In the genomic region with DNA sequence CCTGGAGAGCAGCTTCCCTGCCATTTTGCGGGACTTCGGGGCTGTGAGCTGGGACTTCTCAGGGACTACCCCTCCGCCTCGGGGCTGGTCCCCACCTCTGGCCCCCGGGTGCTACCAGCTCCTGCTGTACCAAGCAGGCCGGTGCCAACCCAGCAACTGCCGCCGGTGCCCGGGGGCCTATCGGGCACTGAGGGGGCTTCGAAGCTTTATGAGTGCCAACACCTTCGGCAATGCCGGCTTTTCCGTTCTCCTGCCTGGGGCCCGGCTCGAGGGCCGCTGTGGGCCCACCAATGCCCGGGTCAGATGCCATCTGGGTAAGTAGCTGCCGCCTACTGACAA, we compare ENCODE assay signal across 11 cellular contexts. TPM values are rescaled to one million over a fixed set of nuclear protein-coding genes. Genes with fewer than 3 reads are reported as not detected.
DNase-seq lines count a peak whose midpoint lies in the region; ATAC-seq and TF ChIP-seq lines count a peak whose summit lies in the region.
"Had no signal": no experiment of that assay in that cellular context is flagged by ENCODE, and none has a peak within 500 bp of the region (broad histone marks: within the 10 kb centered on the region; RNA-seq: fewer than 3 reads in every experiment).

No MANE protein-coding gene starts in this region.

- in situ Hi-C loops in Panc1 (cut with HindIII; ENCODE audit: low pct_unique_long_range_greater_than_20kb, low sequenced_read_pairs), result no loop called here

- no peak for DNase-seq in T-helper 1 cell
- no peak for DNase-seq in Panc1 (ENCODE audit: low read depth, low spot score)
- DNase-seq in fibroblast of mammary gland (ENCODE audit: low read depth), result no peak
- DNase-seq in retinal pigment epithelial cell (ENCODE audit: low read depth), result no peak
- DNase-seq in OCI-M2 (lab: John Stamatoyannopoulos, UW; ENCODE audit: unreplicated experiment), result no peak
- DNase-seq in effector memory CD4-positive, alpha-beta T cell, result no peak
- DNase-seq: left ventricle myocardium inferior; NCI-H2227 treated with DMSO at 0.1 percent for 48 hours; stimulated activated CD4-positive, alpha-beta T cell treated with anti-CD3 and anti-CD28 coated beads, Interleukin-4, amount 100 ng/mL, for 1 hour had no signal

- intact Hi-C loops in Panc1 (cut with micrococcal nuclease; ENCODE audit: unreplicated experiment), result no loop called here

- H3K4me1 Mint-ChIP-seq in T-helper 1 cell treated with Interleukin-12 subunit alpha and Interleukin-12 subunit beta and Interleukin-4 antibody, amounts not matched to agents 30 μg/mL and 1 μg/mL, for 36 hours (ENCODE audit: low read depth), result peaks cover 13% of the 10 kb centered on the region

- H3K4me3 Mint-ChIP-seq in T-helper 1 cell treated with Interleukin-12 subunit alpha and Interleukin-12 subunit beta and Interleukin-4 antibody, amounts not matched to agents 30 μg/mL and 1 μg/mL, for 36 hours, result peak overlapping the region; percentile 48

- no peaks in the 10 kb centered on the region for H3K9me3 Mint-ChIP-seq in T-helper 1 cell treated with Interleukin-12 subunit alpha and Interleukin-12 subunit beta and Interleukin-4 antibody, amounts not matched to agents 30 μg/mL and 1 μg/mL, for 36 hours

- BruUV-seq in Panc1 (replicated peaks; lab: Mats Ljungman, UMichigan), result no TSS peak

- H3K4me1 ChIP-seq in Panc1 (ENCODE audit: control insufficient read depth, insufficient read depth, low read length), result peaks cover 5% of the 10 kb centered on the region; the same call in 1 of the 2 replicates
- H3K4me1 ChIP-seq in effector memory CD4-positive, alpha-beta T cell (ENCODE audit: control insufficient read depth, insufficient read depth, low read length, poor library complexity, severe bottlenecking), result peaks cover 15% of the 10 kb centered on the region

- CTCF ChIA-PET in Panc1 (lab: Charles Lee), result interaction anchor here (0.6 kb wide), 1 partner anchor 67 kb away, joined by 3 read pairs; no protein-coding TSS in a partner anchor

- H3K27me3 Mint-ChIP-seq in T-helper 1 cell treated with Interleukin-12 subunit alpha and Interleukin-12 subunit beta and Interleukin-4 antibody, amounts not matched to agents 30 μg/mL and 1 μg/mL, for 36 hours (ENCODE audit: low read depth), result peaks cover 32% of the 10 kb centered on the region

- no peaks in the 10 kb centered on the region for H3K9me3 ChIP-seq in Panc1 (ENCODE audit: control insufficient read depth, insufficient read depth, low read depth, low read length)
- no peaks in the 10 kb centered on the region for H3K9me3 ChIP-seq in effector memory CD4-positive, alpha-beta T cell (ENCODE audit: control insufficient read depth, low read length)
- H3K9me3 ChIP-seq: left ventricle myocardium inferior had no signal

- TF ChIP-seq CTCF in Panc1 (IDR thresholded peaks at IDR 0.05) (no peak), fibroblast of mammary gland (conservative IDR thresholded peaks at IDR 0.05; ENCODE audit: control insufficient read depth, insufficient read depth, low read depth, low read length) (no peak), retinal pigment epithelial cell (conservative IDR thresholded peaks at IDR 0.05; ENCODE audit: low read depth, low read length) (no peak)

- H3K27me3 ChIP-seq in Panc1 (ENCODE audit: control insufficient read depth, insufficient read depth, low read length), result no peaks in the 10 kb centered on the region
- peaks cover 26% of the 10 kb centered on the region for H3K27me3 ChIP-seq in effector memory CD4-positive, alpha-beta T cell (replicated peaks; ENCODE audit: control insufficient read depth, insufficient read depth, low read length, poor library complexity, severe bottlenecking)

- H3K27ac ChIP-seq in Panc1 (ENCODE audit: low read length), result peak overlapping the region; percentile 70
- H3K27ac ChIP-seq in effector memory CD4-positive, alpha-beta T cell (ENCODE audit: insufficient read depth, low read length, poor library complexity, severe bottlenecking), result no peak overlapping the region
- H3K27ac ChIP-seq: left ventricle myocardium inferior had no signal

- H3K27ac Mint-ChIP-seq in T-helper 1 cell treated with Interleukin-12 subunit alpha and Interleukin-12 subunit beta and Interleukin-4 antibody, amounts not matched to agents 30 μg/mL and 1 μg/mL, for 36 hours, result no peak overlapping the region

- POLR2A ChIA-PET in Panc1 (lab: Charles Lee), result interaction anchor here (0.6 to 1.3 kb wide), 3 partner anchors 21 to 953 kb away, joined by 3 to 6 read pairs (median 5); no protein-coding TSS in a partner anchor

- no peaks in the 10 kb centered on the region for H3K36me3 ChIP-seq in Panc1 (ENCODE audit: control insufficient read depth, insufficient read depth, low read length)
- no peaks in the 10 kb centered on the region for H3K36me3 ChIP-seq in effector memory CD4-positive, alpha-beta T cell (ENCODE audit: control insufficient read depth, insufficient read depth, low read length)
- H3K36me3 ChIP-seq: left ventricle myocardium inferior had no signal

- peak overlapping the region; percentile 48 to 71 for H3K4me3 ChIP-seq in Panc1 (ENCODE audit: low read depth in 2 of 2, low read length in 2 of 2)
- H3K4me3 ChIP-seq in fibroblast of mammary gland (ENCODE audit: control insufficient read depth, low read depth, low read length), result peak overlapping the region; percentile 61
- peak overlapping the region; percentile 81 for H3K4me3 ChIP-seq in retinal pigment epithelial cell (ENCODE audit: low read length)
- no peak overlapping the region for H3K4me3 ChIP-seq in effector memory CD4-positive, alpha-beta T cell (ENCODE audit: insufficient read depth, low read depth, low read length, poor library complexity, severe bottlenecking)
- H3K4me3 ChIP-seq: left ventricle myocardium inferior had no signal

- ATAC-seq in Panc1 (no peak), HG03342 (IDR thresholded peaks at IDR 0.05; ENCODE audit: unreplicated experiment) (no peak)

- H3K36me3 Mint-ChIP-seq in T-helper 1 cell treated with Interleukin-12 subunit alpha and Interleukin-12 subunit beta and Interleukin-4 antibody, amounts not matched to agents 30 μg/mL and 1 μg/mL, for 36 hours (ENCODE audit: low read depth), result no peaks in the 10 kb centered on the region

RNA-seq across cellular contexts. Expression of gene ASPHD1, which starts 1.3 kb away (rescaled TPM):
- total RNA-seq in Panc1 (2021; ENCODE audit: unreplicated experiment), result 87.0 TPM
- polyA plus RNA-seq in Panc1 (2012; ENCODE audit: insufficient read length), result 129 TPM
- total RNA-seq: left ventricle myocardium inferior had no signal

RNA-seq across cellular contexts. Expression of gene SEZ6L2, which starts 2.2 kb away (rescaled TPM):
- 70.7 TPM for total RNA-seq in Panc1 (2021; ENCODE audit: unreplicated experiment)
- polyA plus RNA-seq in Panc1 (2012; ENCODE audit: insufficient read length), result 123 TPM

RNA-seq across cellular contexts. Expression of gene KCTD13, which starts 24.4 kb away (rescaled TPM):
- 45.7 TPM for total RNA-seq in Panc1 (2021; ENCODE audit: unreplicated experiment)
- 42.5 TPM for polyA plus RNA-seq in Panc1 (2012; ENCODE audit: insufficient read length)

RNA-seq across cellular contexts. Expression of gene CDIPT, which starts 38.5 kb away (rescaled TPM):
- 71.6 TPM for total RNA-seq in Panc1 (2021; ENCODE audit: unreplicated experiment)
- polyA plus RNA-seq in Panc1 (2012; ENCODE audit: insufficient read length), result 136 TPM
